In genomic region chr13:48126944-48127814, GRCh38 we compare ENCODE assay signal across 8 cellular contexts. TPM values are rescaled to one million over a fixed set of nuclear protein-coding genes. Genes with fewer than 3 reads are reported as not detected.
A peak's percentile ranks its signal among the peaks of the same experiment; 100 is the strongest.
DNase-seq lines count a peak whose midpoint lies in the region; ATAC-seq and TF ChIP-seq lines count a peak whose summit lies in the region.

No MANE protein-coding gene starts in this region.

- peak; percentile 72 for TF ChIP-seq CTCF in epithelial cell of proximal tubule (conservative IDR thresholded peaks at IDR 0.05; ENCODE audit: low read depth, low read length)
- peak; percentile 76 to 84 (median 82) for TF ChIP-seq CTCF in transverse colon (IDR thresholded peaks at IDR 0.05)

- H3K27ac Mint-ChIP-seq in activated naive CD4-positive, alpha-beta T cell treated with anti-CD3 and anti-CD28 coated beads for 36 hours: peak overlapping the region; percentile 44
- peak overlapping the region; percentile 50 for H3K27ac Mint-ChIP-seq in activated CD8-positive, alpha-beta T cell treated with anti-CD3 and anti-CD28 coated beads, Interleukin-2, amount 10 ng/mL, durations not matched to agents 7 days and 5 days

- H3K9me3 ChIP-seq in mucosa of rectum (ENCODE audit: control insufficient read depth in 2 of 2, low read length in 2 of 2): no peaks in the 10 kb centered on the region
- no peaks in the 10 kb centered on the region for H3K9me3 ChIP-seq in transverse colon

- H3K4me1 Mint-ChIP-seq in activated naive CD4-positive, alpha-beta T cell treated with anti-CD3 and anti-CD28 coated beads for 36 hours (ENCODE audit: low read depth): peaks cover 29% of the 10 kb centered on the region
- H3K4me1 Mint-ChIP-seq in activated CD8-positive, alpha-beta T cell treated with anti-CD3 and anti-CD28 coated beads, Interleukin-2, amount 10 ng/mL, durations not matched to agents 7 days and 5 days (ENCODE audit: low read depth): peaks cover 15% of the 10 kb centered on the region

- H3K36me3 ChIP-seq in mucosa of rectum (ENCODE audit: control insufficient read depth in 2 of 2, insufficient read depth in 2 of 2, low read length in 2 of 2): no peaks in the 10 kb centered on the region
- no peaks in the 10 kb centered on the region for H3K36me3 ChIP-seq in transverse colon

- peak overlapping the region; percentile 28 to 57 for H3K27ac ChIP-seq in mucosa of rectum (ENCODE audit: low read depth in 2 of 2, low read length in 2 of 2)
- peak overlapping the region; percentile 49 to 78 (median 72) for H3K27ac ChIP-seq in transverse colon

- POLR2A ChIA-PET in activated CD8-positive, alpha-beta T cell treated with anti-CD3 and anti-CD28 coated beads, Interleukin-2, amount 10 ng/mL, durations not matched to agents 7 days and 5 days (lab: Charles Lee): interaction anchor here (1.0 to 1.9 kb wide), 4 partner anchors 106 to 176 kb away, joined by 3 to 16 read pairs (median 6); partner anchors contain the start of genes ITM2B and RB1

- no peaks in the 10 kb centered on the region for H3K27me3 Mint-ChIP-seq in activated naive CD4-positive, alpha-beta T cell treated with anti-CD3 and anti-CD28 coated beads for 36 hours (ENCODE audit: low read depth)
- H3K27me3 Mint-ChIP-seq in activated CD8-positive, alpha-beta T cell treated with anti-CD3 and anti-CD28 coated beads, Interleukin-2, amount 10 ng/mL, durations not matched to agents 7 days and 5 days (ENCODE audit: low read depth): no peaks in the 10 kb centered on the region

- CTCF ChIA-PET in activated naive CD4-positive, alpha-beta T cell treated with anti-CD3 and anti-CD28 coated beads for 36 hours (lab: Charles Lee): interaction anchor here (0.6 to 3.4 kb wide), 38 partner anchors 10 to 870 kb away, joined by 3 to 22 read pairs (median 4); partner anchors contain the start of genes ITM2B, MED4 and NUDT15
- CTCF ChIA-PET in activated CD8-positive, alpha-beta T cell treated with anti-CD3 and anti-CD28 coated beads, Interleukin-2, amount 10 ng/mL, durations not matched to agents 7 days and 5 days (lab: Charles Lee): interaction anchor here (0.6 to 2.5 kb wide), 42 partner anchors 9 to 456 kb away, joined by 3 to 53 read pairs (median 5); partner anchors contain the start of genes ITM2B and NUDT15

- in situ Hi-C loops in transverse colon (cut with MboI; ENCODE audit: low pct_ligation_motif_present in 1 of 4, low pct_unique_long_range_greater_than_20kb in 1 of 4, low sequenced_read_pairs in 3 of 4): loop anchor here in 2 of 4 donors (5.0 to 10.0 kb wide), 4 partner anchors 100 to 458 kb away; partner anchors contain the start of gene ITM2B (in 1 of the 2)

- TF ChIP-seq EP300 in transverse colon (IDR thresholded peaks at IDR 0.05; ENCODE audit: low read depth): no peak

- H3K4me1 ChIP-seq in mucosa of rectum (ENCODE audit: control insufficient read depth in 2 of 2, insufficient read depth in 2 of 2, low read length in 2 of 2) (peaks cover 6% of the 10 kb centered on the region in 2 donors), transverse colon (peaks cover 3 to 28% (median 10%) of the 10 kb centered on the region in 4 donors)

- H3K9me3 Mint-ChIP-seq in activated naive CD4-positive, alpha-beta T cell treated with anti-CD3 and anti-CD28 coated beads for 36 hours: no peaks in the 10 kb centered on the region
- no peaks in the 10 kb centered on the region for H3K9me3 Mint-ChIP-seq in activated CD8-positive, alpha-beta T cell treated with anti-CD3 and anti-CD28 coated beads, Interleukin-2, amount 10 ng/mL, durations not matched to agents 7 days and 5 days (ENCODE audit: insufficient read depth)

- intact Hi-C loops in activated naive CD4-positive, alpha-beta T cell treated with anti-CD3 and anti-CD28 coated beads for 36 hours (cut with micrococcal nuclease): loop anchor here (1.0 to 5.0 kb wide), 10 partner anchors 29 to 642 kb away; partner anchors contain the start of gene ITM2B
- intact Hi-C loops in transverse colon (cut with DNase I; ENCODE audit: low total_unique reads): loop anchor here (10.0 kb wide), 1 partner anchor 108 kb away; the partner anchor contains the start of gene ITM2B

- no peaks in the 10 kb centered on the region for H3K27me3 ChIP-seq in mucosa of rectum (ENCODE audit: control insufficient read depth in 2 of 2, insufficient read depth in 2 of 2, low read length in 2 of 2)
- no peaks in the 10 kb centered on the region for H3K27me3 ChIP-seq in transverse colon

- H3K4me3 Mint-ChIP-seq in activated naive CD4-positive, alpha-beta T cell treated with anti-CD3 and anti-CD28 coated beads for 36 hours: peak overlapping the region; percentile 0
- H3K4me3 Mint-ChIP-seq in activated CD8-positive, alpha-beta T cell treated with anti-CD3 and anti-CD28 coated beads, Interleukin-2, amount 10 ng/mL, durations not matched to agents 7 days and 5 days: no peak overlapping the region

- ATAC-seq in HG03354 (IDR thresholded peaks at IDR 0.05; ENCODE audit: poor library complexity, severe bottlenecking, unreplicated experiment): peak; percentile 71
- peak; percentile 89 for ATAC-seq in activated CD8-positive, alpha-beta T cell treated with anti-CD3 and anti-CD28 coated beads, Interleukin-2, amount 10 ng/mL, durations not matched to agents 7 days and 5 days

- WGBS in transverse colon (ENCODE audit: low coverage in 1 of 2), 2 donors: 19 to 37% methylated on average over 4 to 5 of the region's 5 CpGs

- H3K4me3 ChIP-seq in epithelial cell of proximal tubule (ENCODE audit: low read depth, low read length) (no peak overlapping the region), mucosa of rectum (ENCODE audit: low read length in 2 of 2) (no peak overlapping the region), transverse colon (no peak overlapping the region)

- TF ChIP-seq POLR2A in transverse colon (IDR thresholded peaks at IDR 0.05): no peak

- H3K9ac ChIP-seq in mucosa of rectum (ENCODE audit: low read depth in 1 of 2, low read length in 2 of 2): no peak overlapping the region

- no peaks in the 10 kb centered on the region for H3K36me3 Mint-ChIP-seq in activated naive CD4-positive, alpha-beta T cell treated with anti-CD3 and anti-CD28 coated beads for 36 hours (ENCODE audit: low read depth)
- H3K36me3 Mint-ChIP-seq in activated CD8-positive, alpha-beta T cell treated with anti-CD3 and anti-CD28 coated beads, Interleukin-2, amount 10 ng/mL, durations not matched to agents 7 days and 5 days (ENCODE audit: low read depth): no peaks in the 10 kb centered on the region

- peak; percentile 46 for DNase-seq in activated naive CD4-positive, alpha-beta T cell treated with anti-CD3 and anti-CD28 coated beads for 36 hours
- no peak for DNase-seq in activated naive CD4-positive, alpha-beta T cell (lab: John Stamatoyannopoulos, UW)
- peak; percentile 56 for DNase-seq in NCI-H69 (lab: John Stamatoyannopoulos, UW)
- DNase-seq in activated CD8-positive, alpha-beta T cell treated with anti-CD3 and anti-CD28 coated beads, Interleukin-2, amount 10 ng/mL, durations not matched to agents 7 days and 5 days: peak; percentile 46
- peak; percentile 56 for DNase-seq in epithelial cell of proximal tubule (ENCODE audit: low read depth)
- peak; percentile 19 for DNase-seq in transverse colon

RNA-seq across cellular contexts. Expression of gene MED4, which starts 32.3 kb away (rescaled TPM):
- total RNA-seq in activated naive CD4-positive, alpha-beta T cell treated with anti-CD3 and anti-CD28 coated beads for 36 hours: 10 to 100 TPM; 45.8 to 50.1 TPM
- total RNA-seq in activated CD8-positive, alpha-beta T cell treated with anti-CD3 and anti-CD28 coated beads, Interleukin-2, amount 10 ng/mL, durations not matched to agents 7 days and 5 days: 10 to 100 TPM; 65.3 to 65.5 TPM
- total RNA-seq in epithelial cell of proximal tubule: 28.1 and 30.0 TPM in 2 replicates
- total RNA-seq in transverse colon: 10 to 100 TPM; 31.4 to 39.7 (median 37.2) TPM

Comparison
In these comparisons a context has a peak if more than half of its experiments do, and no peak if none do; other contexts are left out.
1. DNase-seq: peak in activated naive CD4-positive, alpha-beta T cell treated with anti-CD3 and anti-CD28 coated beads for 36 hours (single experiment), NCI-H69 (single experiment), activated CD8-positive, alpha-beta T cell treated with anti-CD3 and anti-CD28 coated beads, Interleukin-2, amount 10 ng/mL, durations not matched to agents 7 days and 5 days (single experiment), epithelial cell of proximal tubule (single experiment) and transverse colon (single experiment); none in activated naive CD4-positive, alpha-beta T cell (0 of 4).